8 cellular contexts compared by ENCODE assay signal in genomic region chr10:36583690-36584089, GRCh38.
"Had no signal": no experiment of that assay in that cellular context is flagged by ENCODE, and none has a peak within 500 bp of the region (broad histone marks: within the 10 kb centered on the region; RNA-seq: fewer than 3 reads in every experiment).

No MANE protein-coding gene starts in this region.

- H3K4me3 ChIP-seq: GM23338 had no signal

- DNase-seq: H9, HCEC 1CT, HFFc6, KBM-7 had no signal

- H2AFZ ChIP-seq: GM23338 had no signal

- H3K4me2 ChIP-seq: GM23338 had no signal

- FAIRE-seq: H1, H54, HTR-8/SVneo had no signal

- ATAC-seq: GM23338 had no signal
